18 cellular contexts compared by ENCODE assay signal in genomic region chr15:59311245-59311644, GRCh38.
"Had no signal": no experiment of that assay in that cellular context is flagged by ENCODE, and none has a peak within 500 bp of the region (broad histone marks: within the 10 kb centered on the region; RNA-seq: fewer than 3 reads in every experiment).

No MANE protein-coding gene starts in this region.

- H3K36me3 ChIP-seq: ovary, suprapubic skin, thyroid gland had no signal

- H2AFZ ChIP-seq: hepatocyte had no signal

- FAIRE-seq: colon, kidney had no signal

- H3K27me3 ChIP-seq: hepatocyte, ovary, suprapubic skin, thyroid gland had no signal

- H3K9me3 ChIP-seq: ovary, suprapubic skin, thyroid gland had no signal

- DNase-seq: dermis blood vessel endothelial cell; foreskin melanocyte; kidney; left cardiac atrium; left ventricle myocardium superior; mesendoderm; naive thymus-derived CD4-positive, alpha-beta T cell; nucleus accumbens; ovary; right cardiac atrium; stimulated activated CD4-positive, alpha-beta T cell treated with anti-CD3 and anti-CD28 coated beads, Interleukin-2, amount 100 ng/mL, for 48 hours; stimulated activated naive CD8-positive, alpha-beta T cell treated with anti-CD3 and anti-CD28 coated beads, Interleukin-15, Interleukin-2, amounts not matched to agents 100 U/mL and 50 U/mL, for 24 hours; thyroid gland had no signal

- H3K4me2 ChIP-seq: hepatocyte, smooth muscle cell had no signal

- H3K4me3 ChIP-seq: hepatocyte, lung, ovary, smooth muscle cell, suprapubic skin, thyroid gland had no signal

- H3K27ac ChIP-seq: hepatocyte, ovary, suprapubic skin, thyroid gland had no signal

- ATAC-seq: left cardiac atrium; left ventricle myocardium superior; naive thymus-derived CD4-positive, alpha-beta T cell; right cardiac atrium; stimulated activated naive CD8-positive, alpha-beta T cell treated with anti-CD3 and anti-CD28 coated beads, Interleukin-15, Interleukin-2, amounts not matched to agents 100 U/mL and 50 U/mL, for 24 hours had no signal
